ENCODE assay signal across 9 cellular contexts in genomic region chr13:114108141-114108761, GRCh38. TPM values are rescaled to one million over a fixed set of nuclear protein-coding genes. Genes with fewer than 3 reads are reported as not detected.
DNase-seq lines count a peak whose midpoint lies in the region; ATAC-seq and TF ChIP-seq lines count a peak whose summit lies in the region.
"Had no signal": no experiment of that assay in that cellular context is flagged by ENCODE, and none has a peak within 500 bp of the region (broad histone marks: within the 10 kb centered on the region; RNA-seq: fewer than 3 reads in every experiment).

No MANE protein-coding gene starts in this region.

- H3K18ac ChIP-seq in IMR-90 (ENCODE audit: low read depth, low read length), result peak overlapping the region; percentile 61

- no peaks in the 10 kb centered on the region for H3K27me3 Mint-ChIP-seq in activated T-cell treated with anti-CD3 and anti-CD28 coated beads, Interleukin-2, amount 50 U/mL, for 4 hours (ENCODE audit: low read depth)
- no peaks in the 10 kb centered on the region for H3K27me3 Mint-ChIP-seq in stimulated activated memory B cell treated with anti-CD40 and anti-IgM and Interleukin-4, amounts not matched to agents 10 μg/mL and 1 μg/mL and 100 μg/mL, for 72 hours

- H4K5ac ChIP-seq in IMR-90 (ENCODE audit: low read depth, low read length), result peak overlapping the region; percentile 37

- no peak for DNase-seq in IMR-90
- DNase-seq in activated T-cell treated with anti-CD3 and anti-CD28 coated beads, Interleukin-2, amount 50 U/mL, for 4 hours, result peak; percentile 4
- peak; percentile 2 to 20 for DNase-seq in left colon
- no peak for DNase-seq in NCI-H748 (lab: John Stamatoyannopoulos, UW; ENCODE audit: unreplicated experiment)
- DNase-seq in H7, result no peak
- DNase-seq: NCI-H187 treated with DMSO at 0.1 percent for 48 hours had no signal

- H3K56ac ChIP-seq in IMR-90 (ENCODE audit: extremely low read depth, insufficient read depth, low read length), result peak overlapping the region; percentile 38; the same call in 1 of the 2 replicates

- peak overlapping the region; percentile 83; the same call in 2 of the 3 replicates for H2BK15ac ChIP-seq in IMR-90 (ENCODE audit: low read depth, low read length)

- H3K4me2 ChIP-seq in IMR-90 (ENCODE audit: low read depth, low read length), result peak overlapping the region; percentile 72

- H3K4me1 ChIP-seq in IMR-90 (ENCODE audit: control insufficient read depth, insufficient read depth, low read length), result peaks cover 62% of the 10 kb centered on the region

- WGBS in IMR-90 (ENCODE audit: extremely low coverage in 2 of 2, insufficient read length in 1 of 2), 2 experiments, result 91 to 100% methylated on average over 5 to 18 of the region's 33 CpGs

- no peak for TF ChIP-seq RAD21 in IMR-90 (IDR thresholded peaks at IDR 0.05; ENCODE audit: low read length)

- peak overlapping the region; percentile 43 for H3K9ac ChIP-seq in IMR-90 (ENCODE audit: low read depth, low read length)

- peaks cover 10% of the 10 kb centered on the region for H3K36me3 Mint-ChIP-seq in activated T-cell treated with anti-CD3 and anti-CD28 coated beads, Interleukin-2, amount 50 U/mL, for 4 hours (ENCODE audit: insufficient read depth)
- peaks cover 6% of the 10 kb centered on the region for H3K36me3 Mint-ChIP-seq in stimulated activated memory B cell treated with anti-CD40 and anti-IgM and Interleukin-4, amounts not matched to agents 10 μg/mL and 1 μg/mL and 100 μg/mL, for 72 hours

- TF ChIP-seq CTCF in IMR-90 (conservative IDR thresholded peaks at IDR 0.05; ENCODE audit: low read depth, low read length), result no peak

- H4K91ac ChIP-seq in IMR-90 (ENCODE audit: insufficient read depth, low read depth, low read length), result peak overlapping the region; percentile 89

- H3K14ac ChIP-seq in IMR-90 (replicated peaks; ENCODE audit: low read depth, low read length), result peak overlapping the region; percentile 93

- H3K23ac ChIP-seq in IMR-90 (ENCODE audit: low read depth, low read length), result peak overlapping the region; percentile 89

- H3K27me3 ChIP-seq in IMR-90 (ENCODE audit: control insufficient read depth, insufficient read depth, low read length) (no peaks in the 10 kb centered on the region), H7 (ENCODE audit: control insufficient read depth, insufficient read depth, low read length) (no peaks in the 10 kb centered on the region)

- peak overlapping the region; percentile 98 for H2AK5ac ChIP-seq in IMR-90 (ENCODE audit: low read depth, low read length)

- H3K27ac Mint-ChIP-seq in stimulated activated memory B cell treated with anti-CD40 and anti-IgM and Interleukin-4, amounts not matched to agents 10 μg/mL and 1 μg/mL and 100 μg/mL, for 72 hours, result peak overlapping the region; percentile 65

- peak overlapping the region; percentile 48 for H3K4me3 Mint-ChIP-seq in activated T-cell treated with anti-CD3 and anti-CD28 coated beads, Interleukin-2, amount 50 U/mL, for 4 hours
- H3K4me3 Mint-ChIP-seq in stimulated activated memory B cell treated with anti-CD40 and anti-IgM and Interleukin-4, amounts not matched to agents 10 μg/mL and 1 μg/mL and 100 μg/mL, for 72 hours, result no peak overlapping the region

- H3K4ac ChIP-seq in IMR-90 (ENCODE audit: low read depth, low read length), result peak overlapping the region; percentile 94

- H3K9me3 ChIP-seq in IMR-90 (ENCODE audit: control insufficient read depth, insufficient read depth, low read length), result no peaks in the 10 kb centered on the region

- in situ Hi-C loops in IMR-90 (cut with MboI; ENCODE audit: low sequenced_read_pairs), result no loop called here

- H3K79me1 ChIP-seq in IMR-90 (ENCODE audit: low read depth in 1 of 2, low read length in 2 of 2), result peaks cover 13 to 70% of the 10 kb centered on the region in 2 experiments; a peak in 2 of 4 replicates

- peak overlapping the region; percentile 84 for H2BK120ac ChIP-seq in IMR-90 (ENCODE audit: low read depth, low read length)

- ATAC-seq in IMR-90 (ENCODE audit: low read depth), result no peak
- ATAC-seq in activated T-cell treated with anti-CD3 and anti-CD28 coated beads, Interleukin-2, amount 50 U/mL, for 4 hours, result no peak
- ATAC-seq in left colon, result no peak
- ATAC-seq in stimulated activated memory B cell treated with anti-CD40 and anti-IgM and Interleukin-4, amounts not matched to agents 10 μg/mL and 1 μg/mL and 100 μg/mL, for 72 hours, result no peak
- ATAC-seq in HG03342 (IDR thresholded peaks at IDR 0.05; ENCODE audit: unreplicated experiment), result no peak

- POLR2A ChIA-PET in IMR-90 (lab: Charles Lee; ENCODE audit: unreplicated experiment), result no interaction called here

- peaks cover 77% of the 10 kb centered on the region for H3K4me1 Mint-ChIP-seq in activated T-cell treated with anti-CD3 and anti-CD28 coated beads, Interleukin-2, amount 50 U/mL, for 4 hours (ENCODE audit: low read depth)
- H3K4me1 Mint-ChIP-seq in stimulated activated memory B cell treated with anti-CD40 and anti-IgM and Interleukin-4, amounts not matched to agents 10 μg/mL and 1 μg/mL and 100 μg/mL, for 72 hours, result peaks cover 47% of the 10 kb centered on the region

- peak overlapping the region; percentile 92 for H2BK5ac ChIP-seq in IMR-90 (ENCODE audit: low read depth, low read length, poor library complexity, severe bottlenecking)

- peaks cover 10% of the 10 kb centered on the region for H3K36me3 ChIP-seq in IMR-90 (ENCODE audit: control insufficient read depth, insufficient read depth, low read length)
- no peaks in the 10 kb centered on the region for H3K36me3 ChIP-seq in H7 (replicated peaks; ENCODE audit: control insufficient read depth, insufficient read depth, low read length)
- H3K36me3 ChIP-seq: HAP-1 had no signal

- BruUV-seq in IMR-90 (replicated peaks; lab: Mats Ljungman, UMichigan), result no TSS peak

- CTCF ChIA-PET in IMR-90 (lab: Yijun Ruan, JAX), result no interaction called here

- H4K20me1 ChIP-seq in IMR-90 (ENCODE audit: insufficient read depth, low read length), result peaks cover 62% of the 10 kb centered on the region

- H2AFZ ChIP-seq in IMR-90 (replicated peaks; ENCODE audit: low read length, poor library complexity), result peak overlapping the region; percentile 5

- peaks cover 37% of the 10 kb centered on the region for H3K9me1 ChIP-seq in IMR-90 (ENCODE audit: insufficient read depth, low read length)

- TF ChIP-seq POLR2A in IMR-90 (IDR thresholded peaks at IDR 0.05; ENCODE audit: low read depth, low read length), result no peak

- intact Hi-C loops in IMR-90 (cut with micrococcal nuclease) (no loop called here), left colon (cut with DNase I, micrococcal nuclease) (no loop called here)

- H3K9me3 Mint-ChIP-seq in activated T-cell treated with anti-CD3 and anti-CD28 coated beads, Interleukin-2, amount 50 U/mL, for 4 hours, result no peaks in the 10 kb centered on the region
- H3K9me3 Mint-ChIP-seq in stimulated activated memory B cell treated with anti-CD40 and anti-IgM and Interleukin-4, amounts not matched to agents 10 μg/mL and 1 μg/mL and 100 μg/mL, for 72 hours, result no peaks in the 10 kb centered on the region

- dilution Hi-C loops in IMR-90 (cut with HindIII; ENCODE audit: low sequenced_read_pairs, unreplicated experiment), result no loop called here

- peak overlapping the region; percentile 76 for H3K27ac ChIP-seq in IMR-90 (ENCODE audit: insufficient read depth, low read length)

- no peak overlapping the region for H3K4me3 ChIP-seq in IMR-90 (ENCODE audit: insufficient read depth, low read depth, low read length)
- no peak overlapping the region for H3K4me3 ChIP-seq in H7 (ENCODE audit: insufficient read depth, low read depth, low read length)
- H3K4me3 ChIP-seq: HAP-1 had no signal

- peak overlapping the region; percentile 85 for H2BK20ac ChIP-seq in IMR-90 (ENCODE audit: low read depth, low read length)

- peak overlapping the region; percentile 83 for H2AK9ac ChIP-seq in IMR-90 (replicated peaks; ENCODE audit: low read depth, low read length, poor library complexity)

- peak overlapping the region; percentile 19 to 78 for H4K8ac ChIP-seq in IMR-90 (ENCODE audit: low read depth in 2 of 2, low read length in 2 of 2)

TF ChIP-seq in IMR-90, 13 proteins besides CTCF, POLR2A, EP300 and RAD21:
- TF ChIP-seq BHLHE40 (IDR thresholded peaks at IDR 0.05; ENCODE audit: low read depth, low read length) (no peak), MAFK (IDR thresholded peaks at IDR 0.05; ENCODE audit: low read depth, low read length) (no peak), NFE2L2 (IDR thresholded peaks at IDR 0.05; ENCODE audit: low read depth, low read length) (no peak)

RNA-seq across cellular contexts. Expression of gene RASA3, which starts 24.2 kb away (rescaled TPM):
- total RNA-seq in IMR-90 (2012; rRNA removed) (21.0 and 22.8 TPM in 2 replicates), left colon (1 to 10 TPM; 6.5 to 9.0 TPM)
- polyA plus RNA-seq in IMR-90 (2012; rRNA removed), result 31.0 and 31.4 TPM in 2 replicates
- polyA plus RNA-seq in IMR-90 (2012; cell fraction: cytosol; rRNA removed), result 22.9 and 29.5 TPM in 2 replicates
- 48.4 and 48.8 TPM in 2 replicates for polyA plus RNA-seq in IMR-90 (2012; cell fraction: nucleus; rRNA removed; ENCODE audit: low replicate concordance)
- total RNA-seq in activated T-cell treated with anti-CD3 and anti-CD28 coated beads, Interleukin-2, amount 50 U/mL, for 4 hours, result 10 to 100 TPM; 23.7 to 28.7 (median 26.6) TPM
- total RNA-seq in H7 (2014; rRNA removed; shearing (Covaris generic)), result 15.3 and 16.5 TPM in 2 replicates

Comparison
In these comparisons a context has a peak if more than half of its experiments do, and no peak if none do; other contexts are left out.
1. DNase-seq: peak in activated T-cell treated with anti-CD3 and anti-CD28 coated beads, Interleukin-2, amount 50 U/mL, for 4 hours (single experiment) and left colon (2 of 2); none in IMR-90 (single experiment), NCI-H748 (single experiment) and H7 (single experiment).